ENCODE assay signal across 25 cellular contexts in the genomic region with DNA sequence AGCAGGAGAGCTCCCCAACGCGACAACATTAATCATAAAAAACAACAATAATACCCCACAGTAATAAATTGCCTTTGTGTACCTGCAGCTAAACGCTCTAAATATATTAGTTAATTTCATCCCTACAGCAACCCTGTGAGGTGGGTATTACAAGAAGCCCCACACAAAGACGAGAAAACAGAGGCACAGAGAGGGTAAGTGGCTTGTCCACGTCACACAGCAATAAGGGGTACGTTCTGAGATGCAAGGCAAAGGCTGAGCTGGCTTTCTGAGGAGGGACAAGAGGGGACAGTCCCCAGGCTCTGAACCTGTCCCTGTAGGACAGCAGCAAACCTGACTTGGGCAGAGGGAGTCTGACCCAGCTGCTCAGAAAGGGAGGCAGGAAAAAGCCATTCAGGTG.
"Had no signal": no experiment of that assay in that cellular context is flagged by ENCODE, and none has a peak within 500 bp of the region (broad histone marks: within the 10 kb centered on the region; RNA-seq: fewer than 3 reads in every experiment).

No MANE protein-coding gene starts in this region.

- H3K9me3 ChIP-seq: body of pancreas, esophagus squamous epithelium, gastrocnemius medialis, thyroid gland, upper lobe of right lung had no signal

- H3K27ac Mint-ChIP-seq: activated naive CD4-positive, alpha-beta T cell treated with anti-CD3 and anti-CD28 coated beads for 36 hours; activated T-cell treated with anti-CD3 and anti-CD28 coated beads, Interleukin-2, amount 50 U/mL, for 24 hours; activated T-helper 2 cell treated with anti-CD3 and anti-CD28 coated beads, Interferon-gamma antibody, Interleukin-2, Interleukin-4, amounts not matched to agents 10 μg/mL and 5 μg/mL and 100 μg/mL, durations not matched to agents 14 hours and 24 hours and 36 hours; natural killer cell; progenitor cell of endocrine pancreas; stimulated activated naive CD8-positive, alpha-beta T cell treated with anti-CD3 and anti-CD28 coated beads, Interleukin-15, Interleukin-2, amounts not matched to agents 100 ng/mL and 50 ng/mL, for 24 hours; T-cell had no signal

- H3K4me3 Mint-ChIP-seq: activated naive CD4-positive, alpha-beta T cell treated with anti-CD3 and anti-CD28 coated beads for 36 hours; activated T-cell treated with anti-CD3 and anti-CD28 coated beads, Interleukin-2, amount 50 U/mL, for 24 hours; natural killer cell; stimulated activated naive CD8-positive, alpha-beta T cell treated with anti-CD3 and anti-CD28 coated beads, Interleukin-15, Interleukin-2, amounts not matched to agents 100 ng/mL and 50 ng/mL, for 24 hours; T-cell had no signal

- ATAC-seq: natural killer cell, T-cell, upper lobe of right lung had no signal

- H3K9me3 Mint-ChIP-seq: activated naive CD4-positive, alpha-beta T cell treated with anti-CD3 and anti-CD28 coated beads for 36 hours; activated T-cell treated with anti-CD3 and anti-CD28 coated beads, Interleukin-2, amount 50 U/mL, for 24 hours; activated T-helper 2 cell treated with anti-CD3 and anti-CD28 coated beads, Interferon-gamma antibody, Interleukin-2, Interleukin-4, amounts not matched to agents 10 μg/mL and 5 μg/mL and 100 μg/mL, durations not matched to agents 14 hours and 24 hours and 36 hours; natural killer cell; stimulated activated naive CD8-positive, alpha-beta T cell treated with anti-CD3 and anti-CD28 coated beads, Interleukin-15, Interleukin-2, amounts not matched to agents 100 ng/mL and 50 ng/mL, for 24 hours; T-cell had no signal

- H3K27me3 ChIP-seq: body of pancreas, esophagus squamous epithelium, gastrocnemius medialis, thyroid gland, upper lobe of right lung had no signal

- H3K27me3 Mint-ChIP-seq: activated T-cell treated with anti-CD3 and anti-CD28 coated beads, Interleukin-2, amount 50 U/mL, for 24 hours; progenitor cell of endocrine pancreas; stimulated activated naive CD8-positive, alpha-beta T cell treated with anti-CD3 and anti-CD28 coated beads, Interleukin-15, Interleukin-2, amounts not matched to agents 100 ng/mL and 50 ng/mL, for 24 hours; T-cell had no signal

- H3K4me3 ChIP-seq: body of pancreas, esophagus squamous epithelium, gastrocnemius medialis, thyroid gland, upper lobe of right lung had no signal

- H3K36me3 Mint-ChIP-seq: natural killer cell had no signal

- H3K27ac ChIP-seq: thyroid gland, upper lobe of right lung, WERI-Rb-1 had no signal

- DNase-seq: activated CD4-positive, alpha-beta T cell treated with anti-CD3 and anti-CD28 coated beads for 1 hour; activated CD8-positive, alpha-beta memory T cell treated with anti-CD3 and anti-CD28 coated beads for 24 hours; activated CD8-positive, alpha-beta memory T cell treated with anti-CD3 and anti-CD28 coated beads, Interleukin-2, amount 50 U/mL, for 4 hours; activated naive CD4-positive, alpha-beta T cell treated with anti-CD3 and anti-CD28 coated beads for 36 hours; activated T-cell treated with anti-CD3 and anti-CD28 coated beads, Interleukin-2, amount 50 U/mL, for 24 hours; caudate nucleus; dermis blood vessel endothelial cell; effector CD8-positive, alpha-beta T cell; esophagus squamous epithelium; gastrocnemius medialis; head of caudate nucleus; midbrain; natural killer cell; retina; stimulated activated CD4-positive, alpha-beta T cell treated with anti-CD3 and anti-CD28 coated beads, Interleukin-12 subunit alpha, Interleukin-12 subunit beta, amount 100 ng/mL, for 4 hours; stimulated activated CD4-positive, alpha-beta T cell treated with anti-CD3 and anti-CD28 coated beads, Interleukin-4, amount 100 ng/mL, for 4 hours; substantia nigra; T-cell; thyroid gland; upper lobe of right lung; WERI-Rb-1 had no signal
